In genomic region chr1:8419172-8419571, GRCh38 we compare ENCODE assay signal across 11 cellular contexts.
DNase-seq lines count a peak whose midpoint lies in the region; ATAC-seq and TF ChIP-seq lines count a peak whose summit lies in the region.
"Had no signal": no experiment of that assay in that cellular context is flagged by ENCODE, and none has a peak within 500 bp of the region (broad histone marks: within the 10 kb centered on the region; RNA-seq: fewer than 3 reads in every experiment).

No MANE protein-coding gene starts in this region.

- H3K79me2 ChIP-seq in GM23248 (ENCODE audit: insufficient read depth) = peaks cover 92% of the 10 kb centered on the region
- H3K79me2 ChIP-seq in smooth muscle cell (ENCODE audit: low read depth) = peaks cover 92% of the 10 kb centered on the region

- in situ Hi-C loops in GM23248 (cut with MboI) = no loop called here

- H3K9ac ChIP-seq in GM23248 = 0 out of 2 replicates have a peak overlapping the region, but pooled peaks have one; percentile 2
- H3K9ac ChIP-seq in smooth muscle cell (ENCODE audit: low read depth) = no peak overlapping the region

- H3K27ac ChIP-seq in GM23248 (no peak overlapping the region), ascending aorta (peak overlapping the region; percentile 96 to 99), smooth muscle cell (ENCODE audit: low read depth) (peak overlapping the region; percentile 63)

- H3K9me2 ChIP-seq in GM23248 (ENCODE audit: insufficient read depth) = no peaks in the 10 kb centered on the region

- H3K4me1 Mint-ChIP-seq in effector memory CD8-positive, alpha-beta T cell (ENCODE audit: low read depth in 2 of 2) = peaks cover 22 to 30% of the 10 kb centered on the region in 2 donors

- WGBS in GM23248 (ENCODE audit: low coverage in 1 of 2, low lambda C conversion rate in 2 of 2, missing lambda C conversion rate in 2 of 2), 2 experiments = 44 to 47% methylated on average over 6 of the region's 6 CpGs
- 16% methylated on average over 6 of the region's 6 CpGs for WGBS in smooth muscle cell (ENCODE audit: low lambda C conversion rate)

- H3F3A ChIP-seq in GM23248 (ENCODE audit: insufficient read depth) = peaks cover 22% of the 10 kb centered on the region
- peaks cover 19% of the 10 kb centered on the region for H3F3A ChIP-seq in smooth muscle cell (ENCODE audit: low read depth)

- peaks cover 34% of the 10 kb centered on the region for H3K4me1 ChIP-seq in GM23248 (ENCODE audit: insufficient read depth)
- H3K4me1 ChIP-seq in ascending aorta = peaks cover 6 to 49% of the 10 kb centered on the region in 2 donors
- H3K4me1 ChIP-seq in smooth muscle cell (ENCODE audit: low read depth) = peaks cover 50% of the 10 kb centered on the region

- H2AFZ ChIP-seq in GM23248 (no peak overlapping the region), smooth muscle cell (ENCODE audit: low read depth) (no peak overlapping the region)

- no peak overlapping the region for H3K27ac Mint-ChIP-seq in effector memory CD8-positive, alpha-beta T cell

- intact Hi-C loops in ascending aorta (cut with DNase I) = no loop called here

- H3K9me3 ChIP-seq in GM23248 (ENCODE audit: low read depth) (no peaks in the 10 kb centered on the region), ascending aorta (no peaks in the 10 kb centered on the region), smooth muscle cell (replicated peaks; ENCODE audit: low read depth) (no peaks in the 10 kb centered on the region)

- H3K9me3 Mint-ChIP-seq in effector memory CD8-positive, alpha-beta T cell = no peaks in the 10 kb centered on the region

- no peak overlapping the region for H3K4me3 Mint-ChIP-seq in effector memory CD8-positive, alpha-beta T cell

- H4K20me1 ChIP-seq in GM23248 (ENCODE audit: insufficient read depth) = no peaks in the 10 kb centered on the region
- peaks cover 92% of the 10 kb centered on the region for H4K20me1 ChIP-seq in smooth muscle cell (ENCODE audit: low read depth)

- TF ChIP-seq CTCF in ascending aorta (IDR thresholded peaks at IDR 0.05) = no peak
- no peak for TF ChIP-seq CTCF in smooth muscle cell (IDR thresholded peaks at IDR 0.05; ENCODE audit: borderline replicate concordance, insufficient read depth, poor library complexity, severe bottlenecking)
- no peak for TF ChIP-seq CTCF in GM10266 (IDR thresholded peaks at IDR 0.05; ENCODE audit: control insufficient read depth, insufficient read depth, low read depth, missing control alignments)

- peak; percentile 44 for DNase-seq in GM23248
- DNase-seq in ascending aorta (ENCODE audit: low spot score in 2 of 2) = no peak
- DNase-seq in kidney tubule cell (ENCODE audit: low spot score) = peak; percentile 37
- no peak for DNase-seq in smooth muscle cell (lab: John Stamatoyannopoulos, UW; ENCODE audit: unreplicated experiment)
- DNase-seq in activated CD4-positive, CD25-positive, alpha-beta regulatory T cell treated with anti-CD3 and anti-CD28 coated beads, Interleukin-2, amount 50 U/mL, for 72 hours = no peak
- no peak for DNase-seq in effector memory CD8-positive, alpha-beta T cell
- DNase-seq in GM10266 (ENCODE audit: extremely low spot score) = no peak
- DNase-seq: activated effector memory CD4-positive, alpha-beta T cell treated with anti-CD3 and anti-CD28 coated beads, Interleukin-2, amount 50 U/mL, for 16 hours; DMS79; NCI-H1417 had no signal

- H3K4me3 ChIP-seq in GM23248 = no peak overlapping the region
- H3K4me3 ChIP-seq in ascending aorta = peak overlapping the region; percentile 66 to 97
- H3K4me3 ChIP-seq in smooth muscle cell = peak overlapping the region; percentile 94

- H3K36me3 Mint-ChIP-seq in effector memory CD8-positive, alpha-beta T cell (ENCODE audit: insufficient read depth) = peaks cover 28% of the 10 kb centered on the region

- no peaks in the 10 kb centered on the region for H3K27me3 ChIP-seq in GM23248 (replicated peaks; ENCODE audit: insufficient read depth)
- H3K27me3 ChIP-seq in ascending aorta = no peaks in the 10 kb centered on the region
- H3K27me3 ChIP-seq in smooth muscle cell (ENCODE audit: low read depth) = no peaks in the 10 kb centered on the region

- H3K27me3 Mint-ChIP-seq in effector memory CD8-positive, alpha-beta T cell = no peaks in the 10 kb centered on the region

- peaks cover 15% of the 10 kb centered on the region for H3K36me3 ChIP-seq in GM23248 (ENCODE audit: low read depth)
- peaks cover 9 to 19% of the 10 kb centered on the region in 2 donors for H3K36me3 ChIP-seq in ascending aorta
- no peaks in the 10 kb centered on the region for H3K36me3 ChIP-seq in smooth muscle cell (ENCODE audit: low read depth)

- H3K4me2 ChIP-seq in GM23248 (ENCODE audit: unreplicated experiment) (peak overlapping the region; percentile 96), smooth muscle cell (peak overlapping the region; percentile 97)

- ATAC-seq in effector memory CD8-positive, alpha-beta T cell (replicated peaks) = no peak
- no peak for ATAC-seq in HG02763 (IDR thresholded peaks at IDR 0.05; ENCODE audit: unreplicated experiment)

Comparison
In these comparisons a context has a peak if more than half of its experiments do, and no peak if none do; other contexts are left out.
1. DNase-seq: peak in GM23248 (single experiment) and kidney tubule cell (single experiment); none in ascending aorta (0 of 2), smooth muscle cell (single experiment), activated CD4-positive, CD25-positive, alpha-beta regulatory T cell treated with anti-CD3 and anti-CD28 coated beads, Interleukin-2, amount 50 U/mL, for 72 hours (single experiment), effector memory CD8-positive, alpha-beta T cell (0 of 3) and GM10266 (single experiment).